Comparison of ENCODE assay signal across 31 cellular contexts in genomic region chrX:96407981-96408380, GRCh38.
A peak's percentile ranks its signal among the peaks of the same experiment; 100 is the strongest.
DNase-seq lines count a peak whose midpoint lies in the region; FAIRE-seq and TF ChIP-seq lines count a peak whose summit lies in the region.
"Had no signal": no experiment of that assay in that cellular context is flagged by ENCODE, and none has a peak within 500 bp of the region (broad histone marks: within the 10 kb centered on the region; RNA-seq: fewer than 3 reads in every experiment).

No MANE protein-coding gene starts in this region.

- H3K9me3 ChIP-seq in mammary epithelial cell (replicated peaks; ENCODE audit: insufficient read depth, low read length) (no peaks in the 10 kb centered on the region), prostate gland (no peaks in the 10 kb centered on the region), HAP-1 (no peaks in the 10 kb centered on the region), ascending aorta (no peaks in the 10 kb centered on the region)
- H3K9me3 ChIP-seq: BE2C, left lung, MG63, upper lobe of right lung had no signal

- POLR2A ChIA-PET in MCF 10A (lab: Yijun Ruan, JAX), result interaction anchor here (0.9 kb wide), 1 partner anchor 9 kb away, joined by 5 read pairs; no protein-coding TSS in a partner anchor

- CTCF ChIA-PET in MCF 10A (lab: Yijun Ruan, JAX) (no interaction called here), mammary epithelial cell (lab: Charles Lee; ENCODE audit: low non-redundant PET) (no interaction called here)

- no peak for TF ChIP-seq POLR2A in prostate gland (IDR thresholded peaks at IDR 0.05)

- TF ChIP-seq CTCF in MCF 10A (IDR thresholded peaks at IDR 0.05; ENCODE audit: unreplicated experiment) (no peak), mammary epithelial cell (conservative IDR thresholded peaks at IDR 0.05 in 1 of 2, IDR thresholded peaks at IDR 0.05 in 1 of 2; ENCODE audit: extremely low read depth in 1 of 2, insufficient read depth in 1 of 2, low read depth in 1 of 2, low read length in 2 of 2) (no peak), prostate gland (IDR thresholded peaks at IDR 0.05) (no peak), ascending aorta (IDR thresholded peaks at IDR 0.05) (no peak), endothelial cell (IDR thresholded peaks at IDR 0.05; ENCODE audit: unreplicated experiment) (no peak)

- H3K36me3 Mint-ChIP-seq in MCF 10A (ENCODE audit: insufficient read depth, unreplicated experiment) (no peaks in the 10 kb centered on the region), endothelial cell (ENCODE audit: low read depth, unreplicated experiment) (no peaks in the 10 kb centered on the region)
- H3K36me3 Mint-ChIP-seq: activated naive CD8-positive, alpha-beta T cell treated with anti-CD3 and anti-CD28 coated beads, Interleukin-2, amount 10 ng/mL, durations not matched to agents 7 days and 5 days; naive thymus-derived CD8-positive, alpha-beta T cell had no signal

- H3K9me3 Mint-ChIP-seq in MCF 10A (ENCODE audit: unreplicated experiment) (no peaks in the 10 kb centered on the region), endothelial cell (ENCODE audit: unreplicated experiment) (no peaks in the 10 kb centered on the region)
- H3K9me3 Mint-ChIP-seq: activated naive CD8-positive, alpha-beta T cell treated with anti-CD3 and anti-CD28 coated beads, Interleukin-2, amount 10 ng/mL, durations not matched to agents 7 days and 5 days; central memory CD8-positive, alpha-beta T cell; stimulated activated naive CD8-positive, alpha-beta T cell treated with anti-CD3 and anti-CD28 coated beads, Interleukin-15, amount 100 ng/mL, for 72 hours had no signal

- peaks cover 13% of the 10 kb centered on the region for H3K4me1 Mint-ChIP-seq in MCF 10A (ENCODE audit: insufficient read depth, unreplicated experiment)
- no peaks in the 10 kb centered on the region for H3K4me1 Mint-ChIP-seq in endothelial cell (ENCODE audit: unreplicated experiment)
- H3K4me1 Mint-ChIP-seq: activated naive CD8-positive, alpha-beta T cell treated with anti-CD3 and anti-CD28 coated beads, Interleukin-2, amount 10 ng/mL, durations not matched to agents 7 days and 5 days; central memory CD8-positive, alpha-beta T cell; naive thymus-derived CD8-positive, alpha-beta T cell; stimulated activated naive CD8-positive, alpha-beta T cell treated with anti-CD3 and anti-CD28 coated beads, Interleukin-15, amount 100 ng/mL, for 72 hours had no signal

- dilution Hi-C loops in mammary epithelial cell (cut with HindIII; ENCODE audit: low sequenced_read_pairs), result no loop called here

- FAIRE-seq in islet of Langerhans (lab: Jason Lieb, UNC), result peak; percentile 86
- FAIRE-seq: HTR-8/SVneo, small intestine had no signal

- H3K27ac ChIP-seq in mammary epithelial cell (ENCODE audit: insufficient read depth, low read depth, low read length) (no peak overlapping the region), prostate gland (peak overlapping the region; percentile 26 to 62), ascending aorta (no peak overlapping the region)
- H3K27ac ChIP-seq: upper lobe of right lung had no signal

- H4K20me1 ChIP-seq in mammary epithelial cell (ENCODE audit: insufficient read depth, low read length), result no peaks in the 10 kb centered on the region

- H3K27me3 ChIP-seq in mammary epithelial cell (ENCODE audit: insufficient read depth, low read length) (peaks cover 2% of the 10 kb centered on the region), prostate gland (replicated peaks; ENCODE audit: insufficient read depth) (no peaks in the 10 kb centered on the region), HAP-1 (ENCODE audit: low read depth) (no peaks in the 10 kb centered on the region), ascending aorta (no peaks in the 10 kb centered on the region)
- H3K27me3 ChIP-seq: BE2C, left lung, MG63, upper lobe of right lung had no signal

- no peak overlapping the region for H3K4me2 ChIP-seq in mammary epithelial cell (ENCODE audit: insufficient read depth, low read depth, low read length)

- in situ Hi-C loops in mammary epithelial cell (cut with MboI; ENCODE audit: low sequenced_read_pairs in 2 of 2) (no loop called here), HAP-1 (cut with MboI; ENCODE audit: low sequenced_read_pairs) (no loop called here)

- WGBS in mammary epithelial cell (ENCODE audit: low coverage, missing lambda C conversion rate), result 76% methylated on average over 2 of the region's 2 CpGs
- WGBS in prostate gland, result 41% methylated on average over 2 of the region's 2 CpGs

- H3K4me3 ChIP-seq in mammary epithelial cell (replicated peaks in 1 of 3; ENCODE audit: insufficient read depth in 1 of 3, low read depth in 2 of 3, low read length in 3 of 3), result no peak overlapping the region
- no peak overlapping the region for H3K4me3 ChIP-seq in prostate gland
- H3K4me3 ChIP-seq in HAP-1, result no peak overlapping the region
- no peak overlapping the region for H3K4me3 ChIP-seq in ascending aorta
- H3K4me3 ChIP-seq: left lung, MG63, upper lobe of right lung had no signal

- intact Hi-C loops in MCF 10A (cut with micrococcal nuclease) (no loop called here), mammary epithelial cell (cut with micrococcal nuclease) (no loop called here), prostate gland (cut with DNase I) (no loop called here), ascending aorta (cut with DNase I) (loop anchor here (10.0 kb wide), 1 partner anchor 127 kb away; no protein-coding TSS in a partner anchor)

- no peaks in the 10 kb centered on the region for H3K79me2 ChIP-seq in mammary epithelial cell (ENCODE audit: insufficient read depth, low read length)

- peaks cover 78% of the 10 kb centered on the region for H3K27me3 Mint-ChIP-seq in MCF 10A (ENCODE audit: insufficient read depth, unreplicated experiment)
- H3K27me3 Mint-ChIP-seq in endothelial cell (ENCODE audit: unreplicated experiment), result no peaks in the 10 kb centered on the region
- H3K27me3 Mint-ChIP-seq: activated naive CD8-positive, alpha-beta T cell treated with anti-CD3 and anti-CD28 coated beads, Interleukin-2, amount 10 ng/mL, durations not matched to agents 7 days and 5 days; central memory CD8-positive, alpha-beta T cell; naive thymus-derived CD8-positive, alpha-beta T cell; stimulated activated naive CD8-positive, alpha-beta T cell treated with anti-CD3 and anti-CD28 coated beads, Interleukin-15, amount 100 ng/mL, for 72 hours had no signal

- H3K36me3 ChIP-seq in mammary epithelial cell (ENCODE audit: insufficient read depth, low read length), result no peaks in the 10 kb centered on the region
- H3K36me3 ChIP-seq in prostate gland, result no peaks in the 10 kb centered on the region
- no peaks in the 10 kb centered on the region for H3K36me3 ChIP-seq in HAP-1 (replicated peaks)
- no peaks in the 10 kb centered on the region for H3K36me3 ChIP-seq in ascending aorta
- H3K36me3 ChIP-seq: BE2C, left lung, MG63, upper lobe of right lung had no signal

- no peak overlapping the region for H2AFZ ChIP-seq in mammary epithelial cell (ENCODE audit: low read depth, low read length)

- no peak overlapping the region for H3K4me3 Mint-ChIP-seq in MCF 10A (ENCODE audit: unreplicated experiment)
- no peak overlapping the region for H3K4me3 Mint-ChIP-seq in endothelial cell (ENCODE audit: unreplicated experiment)
- H3K4me3 Mint-ChIP-seq: activated naive CD8-positive, alpha-beta T cell treated with anti-CD3 and anti-CD28 coated beads, Interleukin-2, amount 10 ng/mL, durations not matched to agents 7 days and 5 days; central memory CD8-positive, alpha-beta T cell; naive thymus-derived CD8-positive, alpha-beta T cell; stimulated activated naive CD8-positive, alpha-beta T cell treated with anti-CD3 and anti-CD28 coated beads, Interleukin-15, amount 100 ng/mL, for 72 hours had no signal

- DNase-seq in MCF 10A (ENCODE audit: unreplicated experiment) (no peak), mammary epithelial cell (no peak), prostate gland (ENCODE audit: low spot score) (no peak), HAP-1 (ENCODE audit: low spot score in 2 of 2) (no peak), NCI-H1105 treated with DMSO at 0.1 percent for 48 hours (lab: John Stamatoyannopoulos, UW) (no peak), ascending aorta (ENCODE audit: low spot score in 2 of 2) (no peak), endothelial cell (ENCODE audit: low spot score) (no peak)
- DNase-seq: activated CD4-positive, alpha-beta T cell treated with anti-CD3 and anti-CD28 coated beads for 48 hours; activated CD8-positive, alpha-beta memory T cell treated with anti-CD3 and anti-CD28 coated beads for 24 hours; activated effector memory CD4-positive, alpha-beta T cell treated with anti-CD3 and anti-CD28 coated beads, Interleukin-2, amount 50 U/mL, for 16 hours; activated naive CD8-positive, alpha-beta T cell treated with anti-CD3 and anti-CD28 coated beads, Interleukin-2, amount 10 ng/mL, durations not matched to agents 7 days and 5 days; activated T-cell treated with anti-CD3 and anti-CD28 coated beads, Interleukin-2, amount 50 U/mL, for 1 hour; BE2C; GDM1; KBM-7; left lung; naive thymus-derived CD8-positive, alpha-beta T cell; NCI-H1417 treated with DMSO at 0.1 percent for 48 hours; NCI-H2081 treated with DMSO at 0.1 percent for 48 hours; NCI-H82; occipital lobe; retina; stimulated activated CD4-positive, alpha-beta T cell treated with anti-CD3 and anti-CD28 coated beads, Interleukin-1b, Interleukin-23, amount 100 ng/mL, for 48 hours; stimulated activated CD8-positive, alpha-beta memory T cell treated with anti-CD3 and anti-CD28 coated beads, Interleukin-4, amount 100 ng/mL, for 48 hours; stimulated activated naive CD8-positive, alpha-beta T cell treated with anti-CD3 and anti-CD28 coated beads, Interleukin-15, amount 100 ng/mL, for 72 hours; upper lobe of right lung had no signal

- H3K4me1 ChIP-seq in mammary epithelial cell (ENCODE audit: insufficient read depth, low read length) (no peaks in the 10 kb centered on the region), prostate gland (replicated peaks) (no peaks in the 10 kb centered on the region), HAP-1 (no peaks in the 10 kb centered on the region), ascending aorta (no peaks in the 10 kb centered on the region)
- H3K4me1 ChIP-seq: BE2C, left lung, upper lobe of right lung had no signal

- BruUV-seq in MCF 10A (replicated peaks; lab: Mats Ljungman, UMichigan) (no TSS peak), mammary epithelial cell (replicated peaks; lab: Mats Ljungman, UMichigan) (no TSS peak)

- H3K27ac Mint-ChIP-seq in MCF 10A (ENCODE audit: low read depth, unreplicated experiment) (peak overlapping the region; percentile 68), endothelial cell (ENCODE audit: unreplicated experiment) (no peak overlapping the region)
- H3K27ac Mint-ChIP-seq: activated naive CD8-positive, alpha-beta T cell treated with anti-CD3 and anti-CD28 coated beads, Interleukin-2, amount 10 ng/mL, durations not matched to agents 7 days and 5 days; stimulated activated naive CD8-positive, alpha-beta T cell treated with anti-CD3 and anti-CD28 coated beads, Interleukin-15, amount 100 ng/mL, for 72 hours had no signal

- H3K9ac ChIP-seq in mammary epithelial cell (ENCODE audit: insufficient read depth, low read length), result no peak overlapping the region

Comparison
In these comparisons a context has a peak if more than half of its experiments do, and no peak if none do; other contexts are left out.
1. H3K27ac ChIP-seq: peak in prostate gland (2 of 2); none in mammary epithelial cell (single experiment) and ascending aorta (0 of 2).